ENCODE assay signal across 14 cellular contexts in the genomic region with DNA sequence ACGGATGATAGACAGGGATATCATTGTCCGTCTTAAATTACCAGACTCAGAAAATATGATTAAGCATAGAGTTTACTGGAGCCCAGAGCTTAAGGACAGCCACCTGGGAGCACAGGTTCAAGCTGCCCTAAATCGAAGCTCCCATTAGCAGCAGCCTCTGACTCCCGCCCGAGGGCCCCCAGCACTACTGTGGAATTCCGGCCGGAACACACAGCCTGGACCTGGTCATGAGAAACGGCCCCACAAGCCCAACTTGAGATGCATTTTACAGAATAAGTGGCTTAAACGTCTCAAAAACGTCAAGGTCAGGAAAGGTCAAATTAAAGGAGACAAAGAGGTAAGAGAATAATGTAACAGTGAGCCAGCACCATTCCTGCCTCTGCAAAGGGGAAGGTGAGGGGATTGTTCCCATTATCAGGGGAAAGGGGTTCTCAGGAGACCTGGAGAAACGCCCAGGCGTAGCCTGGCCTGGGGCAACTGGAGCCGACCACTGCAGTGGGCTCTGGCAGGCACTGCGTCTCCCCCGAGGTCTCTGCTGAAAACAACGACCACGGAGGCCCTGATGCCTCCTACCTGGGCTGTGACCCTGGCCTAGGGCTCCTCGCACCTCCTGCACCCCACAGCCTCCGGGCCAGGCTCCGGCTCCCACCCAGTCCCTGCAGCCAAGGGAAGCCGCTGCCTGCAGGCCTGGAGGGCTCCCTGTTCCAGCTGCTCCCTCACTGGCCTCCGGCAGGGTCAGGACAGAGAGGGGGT. TPM values are rescaled to one million over a fixed set of nuclear protein-coding genes. Genes with fewer than 3 reads are reported as not detected.
DNase-seq lines count a peak whose midpoint lies in the region; ATAC-seq, FAIRE-seq and TF ChIP-seq lines count a peak whose summit lies in the region.
"Had no signal": no experiment of that assay in that cellular context is flagged by ENCODE, and none has a peak within 500 bp of the region (broad histone marks: within the 10 kb centered on the region; RNA-seq: fewer than 3 reads in every experiment).

No MANE protein-coding gene starts in this region.

- no peak overlapping the region for H3K27ac Mint-ChIP-seq in CD14-positive monocyte
- H3K27ac Mint-ChIP-seq: activated CD8-positive, alpha-beta T cell treated with anti-CD3 and anti-CD28 coated beads, Interleukin-2, amount 10 ng/mL, durations not matched to agents 7 days and 5 days; activated T-helper 17 cell treated with anti-CD3 and anti-CD28 coated beads, Interleukin-2, amount 50 U/mL, for 72 hours had no signal

- no peaks in the 10 kb centered on the region for H3K9me2 ChIP-seq in MM.1S (replicated peaks; ENCODE audit: insufficient read depth, low read length)

- H3K4me3 ChIP-seq in MM.1S (ENCODE audit: low read length) (no peak overlapping the region), gastroesophageal sphincter (no peak overlapping the region), osteoblast (ENCODE audit: insufficient read depth, low read length) (no peak overlapping the region)
- H3K4me3 ChIP-seq: adrenal gland, Peyer's patch had no signal

- TF ChIP-seq POLR2A in gastroesophageal sphincter (IDR thresholded peaks at IDR 0.05) = no peak

- H3F3A ChIP-seq in MM.1S (ENCODE audit: insufficient read depth, low read length) = no peaks in the 10 kb centered on the region

- no peak overlapping the region for H3K27ac ChIP-seq in MM.1S (ENCODE audit: low read length)
- peak overlapping the region in 3 of 4 donors; percentile 94 to 99 (median 98) for H3K27ac ChIP-seq in gastroesophageal sphincter
- no peak overlapping the region for H3K27ac ChIP-seq in osteoblast (ENCODE audit: low read depth, low read length)

- intact Hi-C loops in CD14-positive monocyte (cut with micrococcal nuclease) = no loop called here

- H3K4me1 Mint-ChIP-seq in CD14-positive monocyte = peaks cover 15% of the 10 kb centered on the region
- H3K4me1 Mint-ChIP-seq: activated T-helper 17 cell treated with anti-CD3 and anti-CD28 coated beads, Interleukin-2, amount 50 U/mL, for 72 hours had no signal

- DNase-seq in CD14-positive monocyte (ENCODE audit: low spot score) = peak; percentile 40
- DNase-seq in MM.1S = no peak
- no peak for DNase-seq in osteoblast (ENCODE audit: insufficient read length, low spot score, missing footprints)
- no peak for DNase-seq in central memory CD4-positive, alpha-beta T cell
- DNase-seq in NOMO-1 treated with DMSO at 0.1 percent for 48 hours (lab: John Stamatoyannopoulos, UW; ENCODE audit: unreplicated experiment) = no peak
- no peak for DNase-seq in GM19239 (ENCODE audit: insufficient read length, low spot score)
- no peak for DNase-seq in NCI-H1417 (lab: John Stamatoyannopoulos, UW)
- DNase-seq: effector memory CD4-positive, alpha-beta T cell had no signal

- no peaks in the 10 kb centered on the region for H4K20me1 ChIP-seq in MM.1S (ENCODE audit: insufficient read depth, low read length)
- no peaks in the 10 kb centered on the region for H4K20me1 ChIP-seq in osteoblast (ENCODE audit: insufficient read depth, low read length)

- H3K9me3 Mint-ChIP-seq in CD14-positive monocyte = peaks cover 0 to 11% (median 0%) of the 10 kb centered on the region in 7 donors
- H3K9me3 Mint-ChIP-seq: activated T-helper 17 cell treated with anti-CD3 and anti-CD28 coated beads, Interleukin-2, amount 50 U/mL, for 72 hours; central memory CD8-positive, alpha-beta T cell had no signal

- H3K4me1 ChIP-seq in MM.1S (ENCODE audit: low read length) = peaks cover 6% of the 10 kb centered on the region
- peaks cover 0 to 52% (median 39%) of the 10 kb centered on the region in 3 donors for H3K4me1 ChIP-seq in gastroesophageal sphincter
- H3K4me1 ChIP-seq in osteoblast (ENCODE audit: insufficient read depth, low read length) = peaks cover 35% of the 10 kb centered on the region

- no peak for TF ChIP-seq EP300 in gastroesophageal sphincter (IDR thresholded peaks at IDR 0.05)

- H3K36me3 ChIP-seq in MM.1S (replicated peaks; ENCODE audit: insufficient read depth, low read length) = no peaks in the 10 kb centered on the region
- H3K36me3 ChIP-seq in gastroesophageal sphincter = no peaks in the 10 kb centered on the region
- no peaks in the 10 kb centered on the region for H3K36me3 ChIP-seq in osteoblast (ENCODE audit: insufficient read depth, low read length)
- H3K36me3 ChIP-seq: adrenal gland, Peyer's patch had no signal

- no peak for ATAC-seq in gastroesophageal sphincter

- TF ChIP-seq CTCF in CD14-positive monocyte (IDR thresholded peaks at IDR 0.05) (no peak), MM.1S (IDR thresholded peaks at IDR 0.05; ENCODE audit: low read length) (no peak), gastroesophageal sphincter (IDR thresholded peaks at IDR 0.05) (no peak), osteoblast (IDR thresholded peaks at IDR 0.05; ENCODE audit: extremely low read depth, low read depth, low read length) (no peak)

- H3K79me2 ChIP-seq in MM.1S (ENCODE audit: low read length) = no peaks in the 10 kb centered on the region
- H3K79me2 ChIP-seq in osteoblast (ENCODE audit: insufficient read depth, low read length) = no peaks in the 10 kb centered on the region

- 49 to 69% methylated on average over 4 to 15 of the region's 22 CpGs for WGBS in gastroesophageal sphincter (ENCODE audit: low coverage in 1 of 2), 2 donors

- FAIRE-seq in GM19239 (lab: Jason Lieb, UNC) = no peak

- H3K27me3 Mint-ChIP-seq in CD14-positive monocyte (ENCODE audit: low read depth in 3 of 3) = peaks cover 31 to 58% (median 42%) of the 10 kb centered on the region in 3 donors

- H3K9me3 ChIP-seq in MM.1S (replicated peaks; ENCODE audit: insufficient read depth, low read length) = no peaks in the 10 kb centered on the region
- H3K9me3 ChIP-seq in gastroesophageal sphincter = no peaks in the 10 kb centered on the region
- no peaks in the 10 kb centered on the region for H3K9me3 ChIP-seq in osteoblast (ENCODE audit: low read depth, low read length)
- H3K9me3 ChIP-seq: adrenal gland, Peyer's patch had no signal

- H3K36me3 Mint-ChIP-seq in CD14-positive monocyte = no peaks in the 10 kb centered on the region

- no peak overlapping the region for H3K4me3 Mint-ChIP-seq in CD14-positive monocyte
- H3K4me3 Mint-ChIP-seq: activated CD8-positive, alpha-beta T cell treated with anti-CD3 and anti-CD28 coated beads, Interleukin-2, amount 10 ng/mL, durations not matched to agents 7 days and 5 days; activated T-helper 17 cell treated with anti-CD3 and anti-CD28 coated beads, Interleukin-2, amount 50 U/mL, for 72 hours; central memory CD8-positive, alpha-beta T cell had no signal

- 0 out of 2 replicates have a peak overlapping the region, but pooled peaks have one; percentile 2 for H2AFZ ChIP-seq in MM.1S (ENCODE audit: low read length)
- peak overlapping the region; percentile 71 for H2AFZ ChIP-seq in osteoblast (ENCODE audit: low read length)

- H3K9ac ChIP-seq in MM.1S (ENCODE audit: low read length) = no peak overlapping the region

- no peak overlapping the region for H3K4me2 ChIP-seq in MM.1S (ENCODE audit: low read depth, low read length)
- no peak overlapping the region for H3K4me2 ChIP-seq in osteoblast (ENCODE audit: insufficient read depth, low read length)

- peaks cover 81% of the 10 kb centered on the region for H3K27me3 ChIP-seq in MM.1S (replicated peaks; ENCODE audit: insufficient read depth, low read length)
- no peaks in the 10 kb centered on the region for H3K27me3 ChIP-seq in gastroesophageal sphincter
- no peaks in the 10 kb centered on the region for H3K27me3 ChIP-seq in osteoblast (ENCODE audit: insufficient read depth, low read length)
- H3K27me3 ChIP-seq: adrenal gland had no signal

RNA-seq across cellular contexts. Expression of a gene that starts 11.5 kb away (rescaled TPM):
- under 1 TPM; 0.08 to 0.10 TPM for polyA plus RNA-seq in CD14-positive monocyte
- total RNA-seq in gastroesophageal sphincter (1,000 to 10,000 TPM in 2 of 4 donors, 100 to 1,000 TPM in 2; 477 to 1,231 (median 878) TPM), osteoblast (1,531 and 1,612 TPM in 2 replicates)

Comparison
In these comparisons a context has a peak if more than half of its experiments do, and no peak if none do; other contexts are left out.
1. H3K27ac ChIP-seq: peak in gastroesophageal sphincter (3 of 4); none in MM.1S (single experiment) and osteoblast (single experiment).